1 cellular context compared by ENCODE assay signal in genomic region chr2:142878061-142878741, GRCh38.
TF ChIP-seq lines count a peak whose summit lies in the region.

No MANE protein-coding gene starts in this region.

TF ChIP-seq in HepG2, 621 proteins besides CTCF, POLR2A, EP300 and RAD21 (continued from another document and continues in another):
- TF ChIP-seq, protein P1, sequence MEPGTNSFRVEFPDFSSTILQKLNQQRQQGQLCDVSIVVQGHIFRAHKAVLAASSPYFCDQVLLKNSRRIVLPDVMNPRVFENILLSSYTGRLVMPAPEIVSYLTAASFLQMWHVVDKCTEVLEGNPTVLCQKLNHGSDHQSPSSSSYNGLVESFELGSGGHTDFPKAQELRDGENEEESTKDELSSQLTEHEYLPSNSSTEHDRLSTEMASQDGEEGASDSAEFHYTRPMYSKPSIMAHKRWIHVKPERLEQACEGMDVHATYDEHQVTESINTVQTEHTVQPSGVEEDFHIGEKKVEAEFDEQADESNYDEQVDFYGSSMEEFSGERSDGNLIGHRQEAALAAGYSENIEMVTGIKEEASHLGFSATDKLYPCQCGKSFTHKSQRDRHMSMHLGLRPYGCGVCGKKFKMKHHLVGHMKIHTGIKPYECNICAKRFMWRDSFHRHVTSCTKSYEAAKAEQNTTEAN (CRISPR knock-in tag; conservative IDR thresholded peaks at IDR 0.05), result no peak
- TF ChIP-seq ZBTB44 (CRISPR knock-in tag; IDR thresholded peaks at IDR 0.05) (no peak), GATAD2A (CRISPR knock-in tag; IDR thresholded peaks at IDR 0.05) (peak; percentile 66), HNF4A (CRISPR knock-in tag; IDR thresholded peaks at IDR 0.05) (peak; percentile 80), ZFP82 (CRISPR knock-in tag; IDR thresholded peaks at IDR 0.05; ENCODE audit: borderline replicate concordance) (no peak), TFDP2 (CRISPR knock-in tag; IDR thresholded peaks at IDR 0.05) (no peak), ZC3H13 (CRISPR knock-in tag; IDR thresholded peaks at IDR 0.05) (no peak), HNRNPL (IDR thresholded peaks at IDR 0.05; ENCODE audit: low read depth, low read length) (no peak), ZNF558 (CRISPR knock-in tag; IDR thresholded peaks at IDR 0.05; ENCODE audit: borderline replicate concordance) (no peak), SIX4 (CRISPR knock-in tag; IDR thresholded peaks at IDR 0.05) (0 out of 2 replicates have a peak, but pooled peaks have one; percentile 20), FOXJ3 (CRISPR knock-in tag; IDR thresholded peaks at IDR 0.05; ENCODE audit: borderline replicate concordance) (peak; percentile 48; the same call in 1 of the 2 replicates), PAXIP1 (CRISPR knock-in tag; conservative IDR thresholded peaks at IDR 0.05) (peak; percentile 76), RARA (CRISPR knock-in tag; IDR thresholded peaks at IDR 0.05) (0 out of 2 replicates have a peak, but pooled peaks have one; percentile 17), RBFOX2 (IDR thresholded peaks at IDR 0.05; ENCODE audit: low read depth, low read length) (peak; percentile 40), NCOA2 (CRISPR knock-in tag; IDR thresholded peaks at IDR 0.05) (peak; percentile 41; the same call in 1 of the 2 replicates), ZNF335 (CRISPR knock-in tag; IDR thresholded peaks at IDR 0.05) (no peak), HNRNPH1 (optimal IDR thresholded peaks at IDR 0.05; ENCODE audit: low read depth, low read length) (no peak), ARID2 (CRISPR knock-in tag; IDR thresholded peaks at IDR 0.05; ENCODE audit: borderline replicate concordance) (no peak), ZNF652 (CRISPR knock-in tag; IDR thresholded peaks at IDR 0.05; ENCODE audit: borderline replicate concordance, low read depth) (peak; percentile 91), ZNF720 (CRISPR knock-in tag; IDR thresholded peaks at IDR 0.05) (no peak)
- TF ChIP-seq, protein P2, sequence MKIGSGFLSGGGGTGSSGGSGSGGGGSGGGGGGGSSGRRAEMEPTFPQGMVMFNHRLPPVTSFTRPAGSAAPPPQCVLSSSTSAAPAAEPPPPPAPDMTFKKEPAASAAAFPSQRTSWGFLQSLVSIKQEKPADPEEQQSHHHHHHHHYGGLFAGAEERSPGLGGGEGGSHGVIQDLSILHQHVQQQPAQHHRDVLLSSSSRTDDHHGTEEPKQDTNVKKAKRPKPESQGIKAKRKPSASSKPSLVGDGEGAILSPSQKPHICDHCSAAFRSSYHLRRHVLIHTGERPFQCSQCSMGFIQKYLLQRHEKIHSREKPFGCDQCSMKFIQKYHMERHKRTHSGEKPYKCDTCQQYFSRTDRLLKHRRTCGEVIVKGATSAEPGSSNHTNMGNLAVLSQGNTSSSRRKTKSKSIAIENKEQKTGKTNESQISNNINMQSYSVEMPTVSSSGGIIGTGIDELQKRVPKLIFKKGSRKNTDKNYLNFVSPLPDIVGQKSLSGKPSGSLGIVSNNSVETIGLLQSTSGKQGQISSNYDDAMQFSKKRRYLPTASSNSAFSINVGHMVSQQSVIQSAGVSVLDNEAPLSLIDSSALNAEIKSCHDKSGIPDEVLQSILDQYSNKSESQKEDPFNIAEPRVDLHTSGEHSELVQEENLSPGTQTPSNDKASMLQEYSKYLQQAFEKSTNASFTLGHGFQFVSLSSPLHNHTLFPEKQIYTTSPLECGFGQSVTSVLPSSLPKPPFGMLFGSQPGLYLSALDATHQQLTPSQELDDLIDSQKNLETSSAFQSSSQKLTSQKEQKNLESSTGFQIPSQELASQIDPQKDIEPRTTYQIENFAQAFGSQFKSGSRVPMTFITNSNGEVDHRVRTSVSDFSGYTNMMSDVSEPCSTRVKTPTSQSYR (CRISPR knock-in tag; IDR thresholded peaks at IDR 0.05; ENCODE audit: borderline replicate concordance), result no peak
- TF ChIP-seq, protein P3, sequence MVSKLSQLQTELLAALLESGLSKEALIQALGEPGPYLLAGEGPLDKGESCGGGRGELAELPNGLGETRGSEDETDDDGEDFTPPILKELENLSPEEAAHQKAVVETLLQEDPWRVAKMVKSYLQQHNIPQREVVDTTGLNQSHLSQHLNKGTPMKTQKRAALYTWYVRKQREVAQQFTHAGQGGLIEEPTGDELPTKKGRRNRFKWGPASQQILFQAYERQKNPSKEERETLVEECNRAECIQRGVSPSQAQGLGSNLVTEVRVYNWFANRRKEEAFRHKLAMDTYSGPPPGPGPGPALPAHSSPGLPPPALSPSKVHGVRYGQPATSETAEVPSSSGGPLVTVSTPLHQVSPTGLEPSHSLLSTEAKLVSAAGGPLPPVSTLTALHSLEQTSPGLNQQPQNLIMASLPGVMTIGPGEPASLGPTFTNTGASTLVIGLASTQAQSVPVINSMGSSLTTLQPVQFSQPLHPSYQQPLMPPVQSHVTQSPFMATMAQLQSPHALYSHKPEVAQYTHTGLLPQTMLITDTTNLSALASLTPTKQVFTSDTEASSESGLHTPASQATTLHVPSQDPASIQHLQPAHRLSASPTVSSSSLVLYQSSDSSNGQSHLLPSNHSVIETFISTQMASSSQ (IDR thresholded peaks at IDR 0.05; ENCODE audit: low read depth), result peak; percentile 80
- TF ChIP-seq, protein P3 (CRISPR knock-in tag; IDR thresholded peaks at IDR 0.05; ENCODE audit: borderline replicate concordance), result no peak; the same call in 1 of the 2 replicates
- TF ChIP-seq, protein P4, sequence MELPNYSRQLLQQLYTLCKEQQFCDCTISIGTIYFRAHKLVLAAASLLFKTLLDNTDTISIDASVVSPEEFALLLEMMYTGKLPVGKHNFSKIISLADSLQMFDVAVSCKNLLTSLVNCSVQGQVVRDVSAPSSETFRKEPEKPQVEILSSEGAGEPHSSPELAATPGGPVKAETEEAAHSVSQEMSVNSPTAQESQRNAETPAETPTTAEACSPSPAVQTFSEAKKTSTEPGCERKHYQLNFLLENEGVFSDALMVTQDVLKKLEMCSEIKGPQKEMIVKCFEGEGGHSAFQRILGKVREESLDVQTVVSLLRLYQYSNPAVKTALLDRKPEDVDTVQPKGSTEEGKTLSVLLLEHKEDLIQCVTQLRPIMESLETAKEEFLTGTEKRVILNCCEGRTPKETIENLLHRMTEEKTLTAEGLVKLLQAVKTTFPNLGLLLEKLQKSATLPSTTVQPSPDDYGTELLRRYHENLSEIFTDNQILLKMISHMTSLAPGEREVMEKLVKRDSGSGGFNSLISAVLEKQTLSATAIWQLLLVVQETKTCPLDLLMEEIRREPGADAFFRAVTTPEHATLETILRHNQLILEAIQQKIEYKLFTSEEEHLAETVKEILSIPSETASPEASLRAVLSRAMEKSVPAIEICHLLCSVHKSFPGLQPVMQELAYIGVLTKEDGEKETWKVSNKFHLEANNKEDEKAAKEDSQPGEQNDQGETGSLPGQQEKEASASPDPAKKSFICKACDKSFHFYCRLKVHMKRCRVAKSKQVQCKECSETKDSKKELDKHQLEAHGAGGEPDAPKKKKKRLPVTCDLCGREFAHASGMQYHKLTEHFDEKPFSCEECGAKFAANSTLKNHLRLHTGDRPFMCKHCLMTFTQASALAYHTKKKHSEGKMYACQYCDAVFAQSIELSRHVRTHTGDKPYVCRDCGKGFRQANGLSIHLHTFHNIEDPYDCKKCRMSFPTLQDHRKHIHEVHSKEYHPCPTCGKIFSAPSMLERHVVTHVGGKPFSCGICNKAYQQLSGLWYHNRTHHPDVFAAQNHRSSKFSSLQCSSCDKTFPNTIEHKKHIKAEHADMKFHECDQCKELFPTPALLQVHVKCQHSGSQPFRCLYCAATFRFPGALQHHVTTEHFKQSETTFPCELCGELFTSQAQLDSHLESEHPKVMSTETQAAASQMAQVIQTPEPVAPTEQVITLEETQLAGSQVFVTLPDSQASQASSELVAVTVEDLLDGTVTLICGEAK (IDR thresholded peaks at IDR 0.05), result no peak
- TF ChIP-seq, protein P4 (CRISPR knock-in tag; IDR thresholded peaks at IDR 0.05), result no peak
